In genomic region chr18:70426818-70427217, GRCh38 we compare ENCODE assay signal across 27 cellular contexts.
"Had no signal": no experiment of that assay in that cellular context is flagged by ENCODE, and none has a peak within 500 bp of the region (broad histone marks: within the 10 kb centered on the region; RNA-seq: fewer than 3 reads in every experiment).

No MANE protein-coding gene starts in this region.

- H3K9me3 ChIP-seq: ascending aorta, body of pancreas, Peyer's patch, SJCRH30 had no signal

- H3K9ac ChIP-seq: KMS-11 had no signal

- H3K36me3 ChIP-seq: ascending aorta, Peyer's patch, SJCRH30 had no signal

- H3K27me3 ChIP-seq: ascending aorta, body of pancreas, Peyer's patch, SJCRH30 had no signal

- H3K4me3 Mint-ChIP-seq: activated CD8-positive, alpha-beta memory T cell treated with anti-CD3 and anti-CD28 coated beads, Interleukin-2, amount 10 ng/mL, durations not matched to agents 7 days and 5 days; activated naive CD4-positive, alpha-beta T cell treated with anti-CD3 and anti-CD28 coated beads, Interleukin-2, amount 50 U/mL, for 24 hours; activated T-cell treated with anti-CD3 and anti-CD28 coated beads, Interleukin-2, amount 50 U/mL, for 24 hours; activated T-helper 1 cell treated with anti-CD3 and anti-CD28 coated beads, Interleukin-12 subunit alpha, Interleukin-12 subunit beta, Interleukin-2, Interleukin-4 antibody, amounts not matched to agents 30 ng/mL and 10 ng/mL and 1 ng/mL, durations not matched to agents 14 hours and 24 hours and 36 hours had no signal

- DNase-seq: activated CD4-positive, alpha-beta T cell treated with anti-CD3 and anti-CD28 coated beads for 48 hours; activated CD4-positive, alpha-beta T cell treated with anti-CD3 and anti-CD28 coated beads, Interleukin-2, amount 50 U/mL, for 48 hours; activated CD4-positive, CD25-positive, alpha-beta regulatory T cell treated with anti-CD3 and anti-CD28 coated beads, Interleukin-2, amount 50 U/mL, for 72 hours; activated CD8-positive, alpha-beta memory T cell treated with anti-CD3 and anti-CD28 coated beads, Interleukin-2, amount 10 ng/mL, durations not matched to agents 7 days and 5 days; activated effector memory CD4-positive, alpha-beta T cell treated with Interleukin-2 at 50 U/mL for 16 hours; activated naive CD4-positive, alpha-beta T cell; activated T-cell treated with anti-CD3 and anti-CD28 coated beads, Interleukin-2, amount 50 U/mL, for 24 hours; body of pancreas; central memory CD4-positive, alpha-beta T cell; NCI-H1092; NCI-H1436; NCI-H187; NCI-H2081; NCI-H446 treated with DMSO at 0.1 percent for 48 hours; NCI-H524 treated with DMSO at 0.1 percent for 48 hours; NCI-H748 treated with DMSO at 0.1 percent for 48 hours; OCI-M1; Peyer's patch; Right ventricle myocardium superior; SJCRH30; SW 1271 had no signal

- H3K36me3 Mint-ChIP-seq: activated CD8-positive, alpha-beta memory T cell treated with anti-CD3 and anti-CD28 coated beads, Interleukin-2, amount 10 ng/mL, durations not matched to agents 7 days and 5 days; activated naive CD4-positive, alpha-beta T cell treated with anti-CD3 and anti-CD28 coated beads, Interleukin-2, amount 50 U/mL, for 24 hours had no signal

- H3K4me2 ChIP-seq: KMS-11 had no signal

- H3K4me3 ChIP-seq: ascending aorta, body of pancreas, Peyer's patch, SJCRH30 had no signal

- H3K27me3 Mint-ChIP-seq: activated naive CD4-positive, alpha-beta T cell treated with anti-CD3 and anti-CD28 coated beads, Interleukin-2, amount 50 U/mL, for 24 hours had no signal

- H3K4me1 ChIP-seq: body of pancreas had no signal

- ATAC-seq: activated CD8-positive, alpha-beta memory T cell treated with anti-CD3 and anti-CD28 coated beads, Interleukin-2, amount 10 ng/mL, durations not matched to agents 7 days and 5 days; body of pancreas; SK-N-SH treated with all-trans-retinoic acid at 6 μM for 48 hours had no signal

- H3K9me3 Mint-ChIP-seq: activated naive CD4-positive, alpha-beta T cell treated with anti-CD3 and anti-CD28 coated beads, Interleukin-2, amount 50 U/mL, for 24 hours; activated T-cell treated with anti-CD3 and anti-CD28 coated beads, Interleukin-2, amount 50 U/mL, for 24 hours; activated T-helper 1 cell treated with anti-CD3 and anti-CD28 coated beads, Interleukin-12 subunit alpha, Interleukin-12 subunit beta, Interleukin-2, Interleukin-4 antibody, amounts not matched to agents 30 ng/mL and 10 ng/mL and 1 ng/mL, durations not matched to agents 14 hours and 24 hours and 36 hours had no signal

- H3K27ac ChIP-seq: ascending aorta, body of pancreas, KMS-11, Peyer's patch, RWPE1, SJCRH30 had no signal

- H3K27ac Mint-ChIP-seq: activated CD8-positive, alpha-beta memory T cell treated with anti-CD3 and anti-CD28 coated beads, Interleukin-2, amount 10 ng/mL, durations not matched to agents 7 days and 5 days; activated naive CD4-positive, alpha-beta T cell treated with anti-CD3 and anti-CD28 coated beads, Interleukin-2, amount 50 U/mL, for 24 hours; activated T-cell treated with anti-CD3 and anti-CD28 coated beads, Interleukin-2, amount 50 U/mL, for 24 hours; activated T-helper 1 cell treated with anti-CD3 and anti-CD28 coated beads, Interleukin-12 subunit alpha, Interleukin-12 subunit beta, Interleukin-2, Interleukin-4 antibody, amounts not matched to agents 30 ng/mL and 10 ng/mL and 1 ng/mL, durations not matched to agents 14 hours and 24 hours and 36 hours had no signal

- H3K4me1 Mint-ChIP-seq: activated naive CD4-positive, alpha-beta T cell treated with anti-CD3 and anti-CD28 coated beads, Interleukin-2, amount 50 U/mL, for 24 hours had no signal
